ENCODE assay signal across 8 cellular contexts in the genomic region with DNA sequence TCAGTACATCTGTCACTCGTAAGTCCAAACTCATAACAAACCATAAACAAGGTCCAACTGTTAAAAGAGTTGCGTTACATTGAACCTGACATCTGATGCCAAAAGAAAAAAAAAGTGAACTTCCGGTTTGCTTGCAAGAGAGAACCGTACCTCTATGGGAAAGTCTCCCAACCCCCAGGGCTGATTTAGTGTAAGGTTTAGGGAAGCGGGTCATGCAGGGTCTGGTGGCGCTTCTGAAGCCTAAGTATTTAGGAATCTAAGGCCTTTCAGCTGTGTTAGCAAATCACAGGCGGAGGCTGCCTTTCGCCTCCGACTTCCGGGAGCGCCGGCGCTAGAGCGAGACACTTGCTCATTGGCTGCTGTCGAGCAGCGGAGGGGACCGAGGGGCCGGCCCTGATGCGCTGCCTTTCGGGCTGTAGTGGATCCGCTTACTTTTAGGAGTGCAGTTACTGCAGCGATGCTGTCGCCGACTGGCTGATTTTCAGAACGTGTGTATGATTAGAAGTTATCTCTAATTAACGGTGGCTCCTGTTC. TPM values are rescaled to one million over a fixed set of nuclear protein-coding genes. Genes with fewer than 3 reads are reported as not detected.
DNase-seq lines count a peak whose midpoint lies in the region; ATAC-seq and TF ChIP-seq lines count a peak whose summit lies in the region.

No MANE protein-coding gene starts in this region.

- peaks cover 5% of the 10 kb centered on the region for H3K9me3 Mint-ChIP-seq in activated CD4-positive, alpha-beta memory T cell treated with anti-CD3 and anti-CD28 coated beads for 36 hours

- WGBS in lower leg skin, 2 donors = 1% methylated on average over 26 of the region's 26 CpGs

- CTCF ChIA-PET in activated CD4-positive, alpha-beta memory T cell treated with anti-CD3 and anti-CD28 coated beads for 36 hours (lab: Charles Lee) = interaction anchor here (0.7 to 3.1 kb wide), 13 partner anchors 9 to 333 kb away, joined by 3 to 26 read pairs (median 4); a partner anchor contains a TSS

- H3K27me3 Mint-ChIP-seq in activated CD4-positive, alpha-beta memory T cell treated with anti-CD3 and anti-CD28 coated beads for 36 hours = no peaks in the 10 kb centered on the region

- no peaks in the 10 kb centered on the region for H3K27me3 ChIP-seq in duodenal mucosa (ENCODE audit: control insufficient read depth in 1 of 2, insufficient read depth in 2 of 2, low read length in 2 of 2)

- DNase-seq in CD1c-positive myeloid dendritic cell (ENCODE audit: extremely low spot score) (peak; percentile 89), NCI-H82 (lab: John Stamatoyannopoulos, UW) (peak; percentile 98), lower leg skin (ENCODE audit: low spot score in 2 of 2) (peak; percentile 79 to 97)
- DNase-seq in activated CD4-positive, alpha-beta memory T cell treated with anti-CD3 and anti-CD28 coated beads for 36 hours = peak; percentile 93
- peak; percentile 87 for DNase-seq in stimulated activated CD4-positive, alpha-beta T cell treated with anti-CD3 and anti-CD28 coated beads, Interleukin-4, amount 100 ng/mL, for 24 hours

- H3K27ac ChIP-seq in duodenal mucosa (ENCODE audit: low read depth, low read length) = peak overlapping the region; percentile 67

- no peak for TF ChIP-seq POLR2A in lower leg skin (IDR thresholded peaks at IDR 0.05)

- POLR2A ChIA-PET in activated CD4-positive, alpha-beta memory T cell treated with anti-CD3 and anti-CD28 coated beads for 36 hours (lab: Charles Lee) = interaction anchor here (1.0 to 2.1 kb wide), 6 partner anchors 9 to 84 kb away, joined by 3 to 13 read pairs (median 4); a partner anchor contains a TSS

- peaks cover 2% of the 10 kb centered on the region for H3K36me3 Mint-ChIP-seq in activated CD4-positive, alpha-beta memory T cell treated with anti-CD3 and anti-CD28 coated beads for 36 hours

- H3K4me1 ChIP-seq in duodenal mucosa (ENCODE audit: control insufficient read depth in 1 of 2, insufficient read depth in 2 of 2, low read length in 2 of 2) = peaks cover 5 to 6% of the 10 kb centered on the region in 2 donors

- peak; percentile 100 for ATAC-seq in GM19438 (IDR thresholded peaks at IDR 0.05; ENCODE audit: low read depth, unreplicated experiment)
- peak; percentile 99 for ATAC-seq in HG03565 (IDR thresholded peaks at IDR 0.05; ENCODE audit: unreplicated experiment)

- H3K9me3 ChIP-seq in duodenal mucosa (ENCODE audit: control insufficient read depth in 1 of 2, low read length in 2 of 2) = peaks cover 0 to 4% of the 10 kb centered on the region in 2 donors

- H3K9ac ChIP-seq in duodenal mucosa (ENCODE audit: low read depth in 1 of 2, low read length in 2 of 2) = peak overlapping the region; percentile 57 to 79

- H3K4me3 Mint-ChIP-seq in activated CD4-positive, alpha-beta memory T cell treated with anti-CD3 and anti-CD28 coated beads for 36 hours = peak overlapping the region; percentile 88

- peak overlapping the region; percentile 99 for H3K27ac Mint-ChIP-seq in activated CD4-positive, alpha-beta memory T cell treated with anti-CD3 and anti-CD28 coated beads for 36 hours

- no peaks in the 10 kb centered on the region for H3K36me3 ChIP-seq in duodenal mucosa (ENCODE audit: control insufficient read depth in 1 of 2, insufficient read depth in 2 of 2, low read length in 2 of 2)

- peaks cover 17% of the 10 kb centered on the region for H3K4me1 Mint-ChIP-seq in activated CD4-positive, alpha-beta memory T cell treated with anti-CD3 and anti-CD28 coated beads for 36 hours (ENCODE audit: low read depth)

- no peak for TF ChIP-seq CTCF in lower leg skin (IDR thresholded peaks at IDR 0.05)

- intact Hi-C loops in activated CD4-positive, alpha-beta memory T cell treated with anti-CD3 and anti-CD28 coated beads for 36 hours (cut with micrococcal nuclease) = loop anchor here (1.0 to 2.0 kb wide), 4 partner anchors 9 to 84 kb away; a partner anchor contains a TSS
- intact Hi-C loops in lower leg skin (cut with DNase I; ENCODE audit: low total_unique reads) = no loop called here

- H3K4me3 ChIP-seq in duodenal mucosa (ENCODE audit: low read depth in 1 of 2, low read length in 2 of 2) (peak overlapping the region; percentile 83 to 84), lower leg skin (ENCODE audit: low read depth, poor library complexity, severe bottlenecking) (peak overlapping the region; percentile 7)

RNA-seq across cellular contexts. Expression of a gene that starts 12.0 kb away (rescaled TPM):
- 10 to 100 TPM; 55.8 to 56.6 TPM for total RNA-seq in activated CD4-positive, alpha-beta memory T cell treated with anti-CD3 and anti-CD28 coated beads for 36 hours
- 10 to 100 TPM; 16.9 to 40.7 (median 30.6) TPM for total RNA-seq in lower leg skin

RNA-seq across cellular contexts. Expression of a gene that starts 55.9 kb away (rescaled TPM):
- 10 to 100 TPM; 34.6 to 39.5 TPM for total RNA-seq in activated CD4-positive, alpha-beta memory T cell treated with anti-CD3 and anti-CD28 coated beads for 36 hours
- total RNA-seq in lower leg skin = 10 to 100 TPM; 32.2 to 57.3 (median 48.8) TPM

Comparison
In these comparisons a context has a peak if more than half of its experiments do, and no peak if none do; other contexts are left out.
1. Peak in every context shown above with its lines: DNase-seq, ATAC-seq, H3K4me3 ChIP-seq and H3K27ac ChIP-seq.